In genomic region chr5:55902696-55903095, GRCh38 we compare ENCODE assay signal across 18 cellular contexts. TPM values are rescaled to one million over a fixed set of nuclear protein-coding genes. Genes with fewer than 3 reads are reported as not detected.
DNase-seq lines count a peak whose midpoint lies in the region; ATAC-seq and TF ChIP-seq lines count a peak whose summit lies in the region.
"Had no signal": no experiment of that assay in that cellular context is flagged by ENCODE, and none has a peak within 500 bp of the region (broad histone marks: within the 10 kb centered on the region; RNA-seq: fewer than 3 reads in every experiment).

No MANE protein-coding gene starts in this region.

- no peaks in the 10 kb centered on the region for H3K9me3 Mint-ChIP-seq in T-helper 1 cell treated with Interleukin-12 subunit alpha and Interleukin-12 subunit beta and Interleukin-4 antibody, amounts not matched to agents 30 μg/mL and 1 μg/mL, for 36 hours
- H3K9me3 Mint-ChIP-seq: activated CD4-positive, alpha-beta T cell treated with anti-CD3 and anti-CD28 coated beads, Interleukin-2, amount 10 ng/mL, durations not matched to agents 7 days and 5 days; nephron had no signal

- DNase-seq in T-helper 1 cell (no peak), ELR (ENCODE audit: low read depth) (peak; percentile 31), T-helper 17 cell (no peak), fibroblast of the aortic adventitia (ENCODE audit: low read depth) (peak; percentile 28), germinal center (ENCODE audit: low spot score) (no peak), NCI-H1105 (lab: John Stamatoyannopoulos, UW) (no peak), erythroblast (lab: John Stamatoyannopoulos, UW) (no peak)
- DNase-seq: C1 segment of cervical spinal cord, DMS153, dorsolateral prefrontal cortex, NCI-H2029, NCI-H446, upper lobe of right lung had no signal

- no peaks in the 10 kb centered on the region for H3K9me3 ChIP-seq in T-helper 17 cell (ENCODE audit: control insufficient read depth, low read length, poor library complexity, severe bottlenecking)
- H3K9me3 ChIP-seq: breast epithelium, gastroesophageal sphincter, upper lobe of right lung had no signal

- peaks cover 46% of the 10 kb centered on the region for H3K4me1 Mint-ChIP-seq in T-helper 1 cell treated with Interleukin-12 subunit alpha and Interleukin-12 subunit beta and Interleukin-4 antibody, amounts not matched to agents 30 μg/mL and 1 μg/mL, for 36 hours (ENCODE audit: low read depth)
- H3K4me1 Mint-ChIP-seq in T-helper 17 cell: peaks cover 27% of the 10 kb centered on the region

- TF ChIP-seq POLR2A in erythroblast (IDR thresholded peaks at IDR 0.05; ENCODE audit: low read length): no peak

- TF ChIP-seq CTCF in fibroblast of the aortic adventitia (IDR thresholded peaks at IDR 0.05; ENCODE audit: insufficient read depth, low read length): no peak

- H3K4me3 ChIP-seq in fibroblast of the aortic adventitia (ENCODE audit: low read depth, low read length): no peak overlapping the region
- H3K4me3 ChIP-seq: breast epithelium, dorsolateral prefrontal cortex, gastroesophageal sphincter, upper lobe of right lung had no signal

- peaks cover 3% of the 10 kb centered on the region for H3K36me3 Mint-ChIP-seq in T-helper 1 cell treated with Interleukin-12 subunit alpha and Interleukin-12 subunit beta and Interleukin-4 antibody, amounts not matched to agents 30 μg/mL and 1 μg/mL, for 36 hours (ENCODE audit: low read depth)
- no peaks in the 10 kb centered on the region for H3K36me3 Mint-ChIP-seq in T-helper 17 cell (ENCODE audit: low read depth)

- no peak for ATAC-seq in T-helper 17 cell
- ATAC-seq: gastroesophageal sphincter had no signal

- peak overlapping the region; percentile 52 for H3K4me3 Mint-ChIP-seq in T-helper 1 cell treated with Interleukin-12 subunit alpha and Interleukin-12 subunit beta and Interleukin-4 antibody, amounts not matched to agents 30 μg/mL and 1 μg/mL, for 36 hours
- peak overlapping the region; percentile 70 for H3K4me3 Mint-ChIP-seq in T-helper 17 cell
- H3K4me3 Mint-ChIP-seq: nephron had no signal

- no peaks in the 10 kb centered on the region for H3K27me3 Mint-ChIP-seq in T-helper 1 cell treated with Interleukin-12 subunit alpha and Interleukin-12 subunit beta and Interleukin-4 antibody, amounts not matched to agents 30 μg/mL and 1 μg/mL, for 36 hours (ENCODE audit: low read depth)
- peaks cover 10% of the 10 kb centered on the region for H3K27me3 Mint-ChIP-seq in T-helper 17 cell

- peak overlapping the region; percentile 79 for H3K27ac Mint-ChIP-seq in T-helper 1 cell treated with Interleukin-12 subunit alpha and Interleukin-12 subunit beta and Interleukin-4 antibody, amounts not matched to agents 30 μg/mL and 1 μg/mL, for 36 hours
- no peak overlapping the region for H3K27ac Mint-ChIP-seq in T-helper 17 cell
- H3K27ac Mint-ChIP-seq: activated CD4-positive, alpha-beta T cell treated with anti-CD3 and anti-CD28 coated beads, Interleukin-2, amount 10 ng/mL, durations not matched to agents 7 days and 5 days; nephron had no signal

RNA-seq across cellular contexts. Expression of gene IL31RA, which starts 51.5 kb away (rescaled TPM):
- total RNA-seq in T-helper 17 cell (not detected), fibroblast of the aortic adventitia (ENCODE audit: low replicate concordance) (0.72 and 0.74 TPM in 2 replicates)
- total RNA-seq: activated CD4-positive, alpha-beta T cell treated with anti-CD3 and anti-CD28 coated beads, Interleukin-2, amount 10 ng/mL, durations not matched to agents 7 days and 5 days; breast epithelium had no signal

Comparison
In these comparisons a context has a peak if more than half of its experiments do, and no peak if none do; other contexts are left out.
1. DNase-seq: peak in ELR (single experiment) and fibroblast of the aortic adventitia (single experiment); none in T-helper 1 cell (0 of 5), T-helper 17 cell (0 of 3), germinal center (single experiment), NCI-H1105 (single experiment) and erythroblast (0 of 2).